In genomic region chr7:5077740-5078139, GRCh38 we compare ENCODE assay signal across 13 cellular contexts. TPM values are rescaled to one million over a fixed set of nuclear protein-coding genes. Genes with fewer than 3 reads are reported as not detected.
A peak's percentile ranks its signal among the peaks of the same experiment; 100 is the strongest.
DNase-seq lines count a peak whose midpoint lies in the region; ATAC-seq and TF ChIP-seq lines count a peak whose summit lies in the region.
"Had no signal": no experiment of that assay in that cellular context is flagged by ENCODE, and none has a peak within 500 bp of the region (broad histone marks: within the 10 kb centered on the region; RNA-seq: fewer than 3 reads in every experiment).

No MANE protein-coding gene starts in this region.

- H3K27me3 Mint-ChIP-seq in activated naive CD4-positive, alpha-beta T cell treated with anti-CD3 and anti-CD28 coated beads, Interleukin-2, amount 10 ng/mL, durations not matched to agents 7 days and 5 days = peaks cover 69% of the 10 kb centered on the region

- no peak overlapping the region for H3K4me3 ChIP-seq in DND-41 (ENCODE audit: low read depth in 1 of 2, low read length in 2 of 2)
- H3K4me3 ChIP-seq: left ventricle myocardium inferior had no signal

- no peaks in the 10 kb centered on the region for H4K20me1 ChIP-seq in DND-41 (ENCODE audit: insufficient read depth, low read length)

- ATAC-seq in DND-41 (ENCODE audit: insufficient read depth, low read depth) (peak; percentile 48; the same call in 2 of the 3 replicates), Right ventricle myocardium superior (ENCODE audit: poor library complexity) (no peak)
- ATAC-seq: HCT116 had no signal

- DNase-seq in DND-41 = no peak
- peak; percentile 77 for DNase-seq in NCI-H128 (lab: John Stamatoyannopoulos, UW; ENCODE audit: unreplicated experiment)
- peak; percentile 36 for DNase-seq in RPMI7951 (ENCODE audit: low read depth)
- DNase-seq in iris pigment epithelial cell (ENCODE audit: low read depth) = peak; percentile 9
- no peak for DNase-seq in retina
- no peak for DNase-seq in Right ventricle myocardium superior
- DNase-seq in activated naive CD4-positive, alpha-beta T cell treated with anti-CD3 and anti-CD28 coated beads, Interleukin-2, amount 10 ng/mL, durations not matched to agents 7 days and 5 days = no peak
- DNase-seq: activated T-cell treated with anti-CD3 and anti-CD28 coated beads, Interleukin-2, amount 50 U/mL, for 48 hours; foreskin melanocyte; left ventricle myocardium inferior had no signal

- TF ChIP-seq CTCF in DND-41 (IDR thresholded peaks at IDR 0.05; ENCODE audit: borderline replicate concordance, extremely low read depth, low read length, poor library complexity, severe bottlenecking) = no peak

- peak overlapping the region; percentile 59 for H2AFZ ChIP-seq in DND-41 (ENCODE audit: low read depth, low read length)

- H3K4me1 ChIP-seq in DND-41 (ENCODE audit: insufficient read depth, low read length) = peaks cover 6% of the 10 kb centered on the region
- H3K4me1 ChIP-seq: left ventricle myocardium inferior had no signal

- intact Hi-C loops in Right ventricle myocardium superior (cut with DNase I) = no loop called here

- H3K9me3 ChIP-seq in DND-41 (ENCODE audit: insufficient read depth, low read length, severe bottlenecking) = no peaks in the 10 kb centered on the region
- H3K9me3 ChIP-seq: left ventricle myocardium inferior had no signal

- no peak overlapping the region for H3K27ac Mint-ChIP-seq in activated naive CD4-positive, alpha-beta T cell treated with anti-CD3 and anti-CD28 coated beads, Interleukin-2, amount 10 ng/mL, durations not matched to agents 7 days and 5 days
- H3K27ac Mint-ChIP-seq: progenitor cell of endocrine pancreas; T-helper 1 cell treated with Interleukin-12 subunit alpha and Interleukin-12 subunit beta and Interleukin-4 antibody, amounts not matched to agents 30 μg/mL and 1 μg/mL, for 36 hours had no signal

- H3K4me1 Mint-ChIP-seq in activated naive CD4-positive, alpha-beta T cell treated with anti-CD3 and anti-CD28 coated beads, Interleukin-2, amount 10 ng/mL, durations not matched to agents 7 days and 5 days = no peaks in the 10 kb centered on the region

- H3K36me3 Mint-ChIP-seq in activated naive CD4-positive, alpha-beta T cell treated with anti-CD3 and anti-CD28 coated beads, Interleukin-2, amount 10 ng/mL, durations not matched to agents 7 days and 5 days = no peaks in the 10 kb centered on the region

- H3K27me3 ChIP-seq in DND-41 (ENCODE audit: insufficient read depth, low read length, poor library complexity) = peaks cover 4% of the 10 kb centered on the region

- no peak overlapping the region for H3K9ac ChIP-seq in DND-41 (ENCODE audit: low read depth, low read length)

- no peaks in the 10 kb centered on the region for H3K36me3 ChIP-seq in DND-41 (ENCODE audit: insufficient read depth, low read length)
- H3K36me3 ChIP-seq: left ventricle myocardium inferior had no signal

- H3K4me3 Mint-ChIP-seq in activated naive CD4-positive, alpha-beta T cell treated with anti-CD3 and anti-CD28 coated beads, Interleukin-2, amount 10 ng/mL, durations not matched to agents 7 days and 5 days = no peak overlapping the region
- H3K4me3 Mint-ChIP-seq: T-helper 1 cell treated with Interleukin-12 subunit alpha and Interleukin-12 subunit beta and Interleukin-4 antibody, amounts not matched to agents 30 μg/mL and 1 μg/mL, for 36 hours had no signal

- peaks cover 4% of the 10 kb centered on the region for H3K9me3 Mint-ChIP-seq in activated naive CD4-positive, alpha-beta T cell treated with anti-CD3 and anti-CD28 coated beads, Interleukin-2, amount 10 ng/mL, durations not matched to agents 7 days and 5 days
- H3K9me3 Mint-ChIP-seq: T-helper 1 cell treated with Interleukin-12 subunit alpha and Interleukin-12 subunit beta and Interleukin-4 antibody, amounts not matched to agents 30 μg/mL and 1 μg/mL, for 36 hours had no signal

- no peak overlapping the region for H3K27ac ChIP-seq in DND-41 (ENCODE audit: low read length)
- H3K27ac ChIP-seq: left ventricle myocardium inferior had no signal

- H3K4me2 ChIP-seq in DND-41 (ENCODE audit: insufficient read depth, low read length) = peak overlapping the region; percentile 55; the same call in 1 of the 2 replicates

- CTCF ChIA-PET in activated naive CD4-positive, alpha-beta T cell treated with anti-CD3 and anti-CD28 coated beads, Interleukin-2, amount 10 ng/mL, durations not matched to agents 7 days and 5 days (lab: Charles Lee) = no interaction called here

- no peaks in the 10 kb centered on the region for H3K79me2 ChIP-seq in DND-41 (ENCODE audit: insufficient read depth, low read length)

RNA-seq across cellular contexts. Expression of gene RBAK, which starts 32.1 kb away (rescaled TPM):
- 7.7 and 9.7 TPM in 2 replicates for total RNA-seq in RPMI7951 (2014; rRNA removed; shearing (Covaris generic))
- 7.0 TPM for total RNA-seq in Right ventricle myocardium superior

Comparison
In these comparisons a context has a peak if more than half of its experiments do, and no peak if none do; other contexts are left out.
1. DNase-seq: peak in NCI-H128 (single experiment), RPMI7951 (single experiment) and iris pigment epithelial cell (single experiment); none in DND-41 (single experiment), retina (single experiment), Right ventricle myocardium superior (single experiment) and activated naive CD4-positive, alpha-beta T cell treated with anti-CD3 and anti-CD28 coated beads, Interleukin-2, amount 10 ng/mL, durations not matched to agents 7 days and 5 days (single experiment).